ENCODE assay signal across 21 cellular contexts in genomic region chr12:66048843-66049537, GRCh38.
A peak's percentile ranks its signal among the peaks of the same experiment; 100 is the strongest.
DNase-seq lines count a peak whose midpoint lies in the region; TF ChIP-seq lines count a peak whose summit lies in the region.
"Had no signal": no experiment of that assay in that cellular context is flagged by ENCODE, and none has a peak within 500 bp of the region (broad histone marks: within the 10 kb centered on the region; RNA-seq: fewer than 3 reads in every experiment).

No MANE protein-coding gene starts in this region.

- no peaks in the 10 kb centered on the region for H3K9me3 ChIP-seq in A673 (ENCODE audit: low read depth, low read length, poor library complexity, severe bottlenecking)
- H3K9me3 ChIP-seq in adrenal gland (replicated peaks in 1 of 3): no peaks in the 10 kb centered on the region
- no peaks in the 10 kb centered on the region for H3K9me3 ChIP-seq in prostate gland
- H3K9me3 ChIP-seq: left ventricle myocardium inferior, upper lobe of right lung had no signal

- H3K36me3 ChIP-seq in A673 (ENCODE audit: insufficient read depth, low read length, poor library complexity, severe bottlenecking) (no peaks in the 10 kb centered on the region), adrenal gland (replicated peaks in 1 of 2) (no peaks in the 10 kb centered on the region), prostate gland (no peaks in the 10 kb centered on the region)
- H3K36me3 ChIP-seq: left ventricle myocardium inferior, upper lobe of right lung, WERI-Rb-1 had no signal

- POLR2A ChIA-PET in A673 (lab: Charles Lee; ENCODE audit: low non-redundant PET): interaction anchor here (0.5 kb wide), 1 partner anchor 16 kb away, joined by 3 read pairs; no protein-coding TSS in a partner anchor

- H3K27ac ChIP-seq in A673 (ENCODE audit: low read depth, low read length, poor library complexity, severe bottlenecking): peak overlapping the region; percentile 5
- H3K27ac ChIP-seq in adrenal gland: peak overlapping the region in 4 of 5 donors; percentile 1 to 63 (median 31)
- no peak overlapping the region for H3K27ac ChIP-seq in prostate gland
- H3K27ac ChIP-seq: left ventricle myocardium inferior, parathyroid adenoma, PC-9, upper lobe of right lung, WERI-Rb-1 had no signal

- DNase-seq in A673 (ENCODE audit: low spot score) (peak; percentile 44), HPDE6-E6E7 (ENCODE audit: extremely low spot score) (peak; percentile 16), adrenal gland (peak in 1 of 7 donors; percentile 3), foreskin fibroblast (peak; percentile 29 to 47), islet precursor cell (no peak), NCI-H1092 treated with DMSO at 0.1 percent for 48 hours (lab: John Stamatoyannopoulos, UW) (no peak), prostate gland (ENCODE audit: low spot score) (no peak), RKO (ENCODE audit: low spot score) (no peak)
- DNase-seq: activated CD8-positive, alpha-beta T cell treated with anti-CD3 and anti-CD28 coated beads for 36 hours; amniotic stem cell; CD4-positive, alpha-beta T cell; left ventricle myocardium inferior; NCI-H187; NCI-H510A treated with DMSO at 0.1 percent for 48 hours; stimulated activated CD4-positive, alpha-beta T cell treated with anti-CD3 and anti-CD28 coated beads, Interleukin-12 subunit alpha, Interleukin-12 subunit beta, amount 100 ng/mL, for 4 hours; stimulated activated naive CD8-positive, alpha-beta T cell treated with anti-CD3 and anti-CD28 coated beads, Interleukin-15, Interleukin-2, amounts not matched to agents 100 U/mL and 50 U/mL, for 24 hours; SW 1271; upper lobe of right lung; WERI-Rb-1 had no signal

- CTCF ChIA-PET in A673 (lab: Charles Lee): no interaction called here

- H3K4me1 ChIP-seq in A673 (ENCODE audit: insufficient read depth, low read length, poor library complexity, severe bottlenecking) (peaks cover 21% of the 10 kb centered on the region), adrenal gland (replicated peaks in 1 of 2) (peaks cover 12 to 19% of the 10 kb centered on the region in 2 donors), prostate gland (replicated peaks) (no peaks in the 10 kb centered on the region)
- H3K4me1 ChIP-seq: left ventricle myocardium inferior, parathyroid adenoma, upper lobe of right lung had no signal

- H3K27me3 ChIP-seq in A673 (replicated peaks; ENCODE audit: insufficient read depth, low read depth, low read length, poor library complexity) (no peaks in the 10 kb centered on the region), adrenal gland (no peaks in the 10 kb centered on the region), prostate gland (replicated peaks; ENCODE audit: insufficient read depth) (no peaks in the 10 kb centered on the region)

- H3K4me3 ChIP-seq in A673 (ENCODE audit: low read depth, low read length, poor library complexity, severe bottlenecking) (peak overlapping the region; percentile 24), adrenal gland (no peak overlapping the region), foreskin fibroblast (ENCODE audit: low read depth in 1 of 2, low read length in 2 of 2) (no peak overlapping the region), prostate gland (no peak overlapping the region)
- H3K4me3 ChIP-seq: left ventricle myocardium inferior, PC-9, upper lobe of right lung had no signal

- intact Hi-C loops in A673 (cut with micrococcal nuclease; ENCODE audit: unreplicated experiment) (no loop called here), adrenal gland (cut with DNase I) (no loop called here), prostate gland (cut with DNase I) (no loop called here)

- 59 to 73% (median 61%) methylated on average over 9 of the region's 9 CpGs for WGBS in adrenal gland, 4 donors
- 64% methylated on average over 9 of the region's 9 CpGs for WGBS in prostate gland

- TF ChIP-seq CTCF in A673 (conservative IDR thresholded peaks at IDR 0.05; ENCODE audit: low read depth, low read length) (no peak), adrenal gland (IDR thresholded peaks at IDR 0.05) (no peak), foreskin fibroblast (IDR thresholded peaks at IDR 0.05; ENCODE audit: low read depth, low read length) (no peak), prostate gland (IDR thresholded peaks at IDR 0.05) (no peak)

- TSS peak; percentile 75 for BruUV-seq in A673 (replicated peaks; lab: Mats Ljungman, UMichigan)

- TF ChIP-seq POLR2A in adrenal gland (IDR thresholded peaks at IDR 0.05): no peak
- no peak for TF ChIP-seq POLR2A in prostate gland (IDR thresholded peaks at IDR 0.05)

Comparison
In these comparisons a context has a peak if more than half of its experiments do, and no peak if none do; other contexts are left out.
1. DNase-seq: peak in A673 (single experiment), HPDE6-E6E7 (single experiment) and foreskin fibroblast (2 of 2); none in islet precursor cell (single experiment), NCI-H1092 treated with DMSO at 0.1 percent for 48 hours (single experiment), prostate gland (single experiment) and RKO (single experiment).
2. H3K27ac ChIP-seq: peak in A673 (single experiment) and adrenal gland (4 of 5); none in prostate gland (0 of 2).